In genomic region chr9:846852-847251, GRCh38 we compare ENCODE assay signal across 1 cellular context.
TF ChIP-seq lines count a peak whose summit lies in the region.

No MANE protein-coding gene starts in this region.

TF ChIP-seq in GM23338, 12 proteins besides CTCF, POLR2A, EP300 and RAD21:
- TF ChIP-seq REST (IDR thresholded peaks at IDR 0.05; ENCODE audit: unreplicated experiment) (no peak), EZH2 (IDR thresholded peaks at IDR 0.05; ENCODE audit: low read depth, unreplicated experiment) (peak; percentile 18)
